ENCODE assay signal across 22 cellular contexts in genomic region chr2:16476168-16476567, GRCh38.
"Had no signal": no experiment of that assay in that cellular context is flagged by ENCODE, and none has a peak within 500 bp of the region (broad histone marks: within the 10 kb centered on the region; RNA-seq: fewer than 3 reads in every experiment).

No MANE protein-coding gene starts in this region.

- H3K9me3 ChIP-seq: gastrocnemius medialis, heart left ventricle, left lung, prostate gland, transverse colon, upper lobe of right lung, uterus had no signal

- H3K27ac ChIP-seq: coronary artery, gastrocnemius medialis, heart left ventricle, hepatocyte, left lung, prostate gland, transverse colon, upper lobe of right lung, uterus had no signal

- H3K4me3 Mint-ChIP-seq: naive thymus-derived CD4-positive, alpha-beta T cell; nephron progenitor cell; stimulated activated naive B cell treated with anti-CD40 and anti-IgM and Interleukin-4, amounts not matched to agents 10 μg/mL and 1 μg/mL and 100 μg/mL, for 72 hours; stimulated activated naive CD8-positive, alpha-beta T cell treated with anti-CD3 and anti-CD28 coated beads, Interleukin-15, Interleukin-2, amounts not matched to agents 100 ng/mL and 50 ng/mL, for 24 hours had no signal

- ATAC-seq: gastrocnemius medialis; heart left ventricle; left cardiac atrium; naive thymus-derived CD4-positive, alpha-beta T cell; right cardiac atrium; stimulated activated naive B cell treated with anti-CD40 and anti-IgM and Interleukin-4, amounts not matched to agents 10 μg/mL and 1 μg/mL and 100 μg/mL, for 72 hours had no signal

- H2AFZ ChIP-seq: hepatocyte had no signal

- H3K27me3 ChIP-seq: gastrocnemius medialis, heart left ventricle, hepatocyte, left lung, transverse colon, upper lobe of right lung, uterus had no signal

- FAIRE-seq: endothelial cell of umbilical vein had no signal

- H3K4me3 ChIP-seq: coronary artery, gastrocnemius medialis, heart left ventricle, hepatocyte, left lung, prostate gland, skin epidermis, transverse colon, upper lobe of right lung, uterus had no signal

- H3K4me1 ChIP-seq: gastrocnemius medialis, heart left ventricle, left lung, prostate gland, transverse colon, upper lobe of right lung, uterus had no signal

- DNase-seq: dermis blood vessel endothelial cell; effector memory CD4-positive, alpha-beta T cell; gastrocnemius medialis; heart left ventricle; left cardiac atrium; midbrain; naive thymus-derived CD4-positive, alpha-beta T cell; nephron progenitor cell; right cardiac atrium; stimulated activated CD4-positive, alpha-beta T cell treated with anti-CD3 and anti-CD28 coated beads, Interleukin-15, amount 100 ng/mL, for 24 hours; stimulated activated CD4-positive, alpha-beta T cell treated with anti-CD3 and anti-CD28 coated beads, Interleukin-2, amount 100 ng/mL, for 48 hours; stimulated activated naive B cell treated with anti-CD40 and anti-IgM and Interleukin-4, amounts not matched to agents 10 μg/mL and 1 μg/mL and 100 μg/mL, for 72 hours; transverse colon; upper lobe of right lung; uterus had no signal

- H3K36me3 ChIP-seq: gastrocnemius medialis, heart left ventricle, left lung, prostate gland, transverse colon, upper lobe of right lung, uterus had no signal

- H3K27ac Mint-ChIP-seq: naive thymus-derived CD4-positive, alpha-beta T cell; nephron progenitor cell; stimulated activated naive B cell treated with anti-CD40 and anti-IgM and Interleukin-4, amounts not matched to agents 10 μg/mL and 1 μg/mL and 100 μg/mL, for 72 hours; stimulated activated naive CD8-positive, alpha-beta T cell treated with anti-CD3 and anti-CD28 coated beads, Interleukin-15, Interleukin-2, amounts not matched to agents 100 ng/mL and 50 ng/mL, for 24 hours had no signal

- H3K9me3 Mint-ChIP-seq: naive thymus-derived CD4-positive, alpha-beta T cell; stimulated activated naive B cell treated with anti-CD40 and anti-IgM and Interleukin-4, amounts not matched to agents 10 μg/mL and 1 μg/mL and 100 μg/mL, for 72 hours; stimulated activated naive CD8-positive, alpha-beta T cell treated with anti-CD3 and anti-CD28 coated beads, Interleukin-15, Interleukin-2, amounts not matched to agents 100 ng/mL and 50 ng/mL, for 24 hours had no signal

- H3K4me2 ChIP-seq: hepatocyte had no signal

- H3K79me2 ChIP-seq: hepatocyte had no signal

- H3K36me3 Mint-ChIP-seq: naive thymus-derived CD4-positive, alpha-beta T cell; stimulated activated naive B cell treated with anti-CD40 and anti-IgM and Interleukin-4, amounts not matched to agents 10 μg/mL and 1 μg/mL and 100 μg/mL, for 72 hours had no signal

- H3K4me1 Mint-ChIP-seq: naive thymus-derived CD4-positive, alpha-beta T cell; stimulated activated naive B cell treated with anti-CD40 and anti-IgM and Interleukin-4, amounts not matched to agents 10 μg/mL and 1 μg/mL and 100 μg/mL, for 72 hours had no signal
